Comparison of ENCODE assay signal across 3 cellular contexts in genomic region chr3:194503101-194503531, GRCh38.
TF ChIP-seq lines count a peak whose summit lies in the region.

No MANE protein-coding gene starts in this region.

TF ChIP-seq in HEK293, 187 proteins besides CTCF, POLR2A, EP300 and RAD21 (continued from another document and continues in another):
- TF ChIP-seq INSM2 (tag by site-specific recombination; IDR thresholded peaks at IDR 0.05) (0 out of 2 replicates have a peak, but pooled peaks have one; percentile 14), BCL11A (tag by site-specific recombination; IDR thresholded peaks at IDR 0.05; ENCODE audit: low read depth) (0 out of 2 replicates have a peak, but pooled peaks have one; percentile 50), ZNF776 (tag by site-specific recombination; IDR thresholded peaks at IDR 0.05; ENCODE audit: borderline replicate concordance) (no peak), ZNF366 (tag by site-specific recombination; conservative IDR thresholded peaks at IDR 0.05) (0 out of 2 replicates have a peak, but pooled peaks have one; percentile 36), ZBTB8A (tag by site-specific recombination; IDR thresholded peaks at IDR 0.05) (0 out of 2 replicates have a peak, but pooled peaks have one; percentile 41), EGR2 (tag by site-specific recombination; IDR thresholded peaks at IDR 0.05; ENCODE audit: low read depth) (no peak), WT1 (tag by site-specific recombination; IDR thresholded peaks at IDR 0.05) (0 out of 2 replicates have a peak, but pooled peaks have one; percentile 23), ZNF132 (tag by site-specific recombination; IDR thresholded peaks at IDR 0.05; ENCODE audit: borderline replicate concordance) (no peak), ZNF280D (tag by site-specific recombination; IDR thresholded peaks at IDR 0.05) (no peak)
- TF ChIP-seq, protein P1, sequence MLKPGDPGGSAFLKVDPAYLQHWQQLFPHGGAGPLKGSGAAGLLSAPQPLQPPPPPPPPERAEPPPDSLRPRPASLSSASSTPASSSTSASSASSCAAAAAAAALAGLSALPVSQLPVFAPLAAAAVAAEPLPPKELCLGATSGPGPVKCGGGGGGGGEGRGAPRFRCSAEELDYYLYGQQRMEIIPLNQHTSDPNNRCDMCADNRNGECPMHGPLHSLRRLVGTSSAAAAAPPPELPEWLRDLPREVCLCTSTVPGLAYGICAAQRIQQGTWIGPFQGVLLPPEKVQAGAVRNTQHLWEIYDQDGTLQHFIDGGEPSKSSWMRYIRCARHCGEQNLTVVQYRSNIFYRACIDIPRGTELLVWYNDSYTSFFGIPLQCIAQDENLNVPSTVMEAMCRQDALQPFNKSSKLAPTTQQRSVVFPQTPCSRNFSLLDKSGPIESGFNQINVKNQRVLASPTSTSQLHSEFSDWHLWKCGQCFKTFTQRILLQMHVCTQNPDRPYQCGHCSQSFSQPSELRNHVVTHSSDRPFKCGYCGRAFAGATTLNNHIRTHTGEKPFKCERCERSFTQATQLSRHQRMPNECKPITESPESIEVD (tag by site-specific recombination; IDR thresholded peaks at IDR 0.05): peak; percentile 87

TF ChIP-seq in H1, 55 proteins besides CTCF, POLR2A, EP300 and RAD21 (continued from another document and continues in another):
- TF ChIP-seq E2F6 (IDR thresholded peaks at IDR 0.05) (no peak), ZNF274 (IDR thresholded peaks at IDR 0.05; ENCODE audit: borderline replicate concordance, extremely low read depth, low read length) (no peak), SP2 (IDR thresholded peaks at IDR 0.05; ENCODE audit: low read length) (no peak), EZH2 (IDR thresholded peaks at IDR 0.05; ENCODE audit: low read depth, low read length, severe bottlenecking) (no peak), SUZ12 (IDR thresholded peaks at IDR 0.05; ENCODE audit: low read length) (no peak), HDAC2 (IDR thresholded peaks at IDR 0.05; ENCODE audit: borderline replicate concordance in 1 of 2, low read depth in 2 of 2, low read length in 2 of 2) (no peak), NANOG (IDR thresholded peaks at IDR 0.05; ENCODE audit: insufficient read depth, low read depth, low read length, poor library complexity, severe bottlenecking) (no peak), MAFK (IDR thresholded peaks at IDR 0.05; ENCODE audit: low read depth, low read length) (no peak), JUN (IDR thresholded peaks at IDR 0.05; ENCODE audit: low read depth, low read length) (no peak), KDM4A (IDR thresholded peaks at IDR 0.05; ENCODE audit: low read depth, low read length, severe bottlenecking) (no peak)
- TF ChIP-seq, protein P2, sequence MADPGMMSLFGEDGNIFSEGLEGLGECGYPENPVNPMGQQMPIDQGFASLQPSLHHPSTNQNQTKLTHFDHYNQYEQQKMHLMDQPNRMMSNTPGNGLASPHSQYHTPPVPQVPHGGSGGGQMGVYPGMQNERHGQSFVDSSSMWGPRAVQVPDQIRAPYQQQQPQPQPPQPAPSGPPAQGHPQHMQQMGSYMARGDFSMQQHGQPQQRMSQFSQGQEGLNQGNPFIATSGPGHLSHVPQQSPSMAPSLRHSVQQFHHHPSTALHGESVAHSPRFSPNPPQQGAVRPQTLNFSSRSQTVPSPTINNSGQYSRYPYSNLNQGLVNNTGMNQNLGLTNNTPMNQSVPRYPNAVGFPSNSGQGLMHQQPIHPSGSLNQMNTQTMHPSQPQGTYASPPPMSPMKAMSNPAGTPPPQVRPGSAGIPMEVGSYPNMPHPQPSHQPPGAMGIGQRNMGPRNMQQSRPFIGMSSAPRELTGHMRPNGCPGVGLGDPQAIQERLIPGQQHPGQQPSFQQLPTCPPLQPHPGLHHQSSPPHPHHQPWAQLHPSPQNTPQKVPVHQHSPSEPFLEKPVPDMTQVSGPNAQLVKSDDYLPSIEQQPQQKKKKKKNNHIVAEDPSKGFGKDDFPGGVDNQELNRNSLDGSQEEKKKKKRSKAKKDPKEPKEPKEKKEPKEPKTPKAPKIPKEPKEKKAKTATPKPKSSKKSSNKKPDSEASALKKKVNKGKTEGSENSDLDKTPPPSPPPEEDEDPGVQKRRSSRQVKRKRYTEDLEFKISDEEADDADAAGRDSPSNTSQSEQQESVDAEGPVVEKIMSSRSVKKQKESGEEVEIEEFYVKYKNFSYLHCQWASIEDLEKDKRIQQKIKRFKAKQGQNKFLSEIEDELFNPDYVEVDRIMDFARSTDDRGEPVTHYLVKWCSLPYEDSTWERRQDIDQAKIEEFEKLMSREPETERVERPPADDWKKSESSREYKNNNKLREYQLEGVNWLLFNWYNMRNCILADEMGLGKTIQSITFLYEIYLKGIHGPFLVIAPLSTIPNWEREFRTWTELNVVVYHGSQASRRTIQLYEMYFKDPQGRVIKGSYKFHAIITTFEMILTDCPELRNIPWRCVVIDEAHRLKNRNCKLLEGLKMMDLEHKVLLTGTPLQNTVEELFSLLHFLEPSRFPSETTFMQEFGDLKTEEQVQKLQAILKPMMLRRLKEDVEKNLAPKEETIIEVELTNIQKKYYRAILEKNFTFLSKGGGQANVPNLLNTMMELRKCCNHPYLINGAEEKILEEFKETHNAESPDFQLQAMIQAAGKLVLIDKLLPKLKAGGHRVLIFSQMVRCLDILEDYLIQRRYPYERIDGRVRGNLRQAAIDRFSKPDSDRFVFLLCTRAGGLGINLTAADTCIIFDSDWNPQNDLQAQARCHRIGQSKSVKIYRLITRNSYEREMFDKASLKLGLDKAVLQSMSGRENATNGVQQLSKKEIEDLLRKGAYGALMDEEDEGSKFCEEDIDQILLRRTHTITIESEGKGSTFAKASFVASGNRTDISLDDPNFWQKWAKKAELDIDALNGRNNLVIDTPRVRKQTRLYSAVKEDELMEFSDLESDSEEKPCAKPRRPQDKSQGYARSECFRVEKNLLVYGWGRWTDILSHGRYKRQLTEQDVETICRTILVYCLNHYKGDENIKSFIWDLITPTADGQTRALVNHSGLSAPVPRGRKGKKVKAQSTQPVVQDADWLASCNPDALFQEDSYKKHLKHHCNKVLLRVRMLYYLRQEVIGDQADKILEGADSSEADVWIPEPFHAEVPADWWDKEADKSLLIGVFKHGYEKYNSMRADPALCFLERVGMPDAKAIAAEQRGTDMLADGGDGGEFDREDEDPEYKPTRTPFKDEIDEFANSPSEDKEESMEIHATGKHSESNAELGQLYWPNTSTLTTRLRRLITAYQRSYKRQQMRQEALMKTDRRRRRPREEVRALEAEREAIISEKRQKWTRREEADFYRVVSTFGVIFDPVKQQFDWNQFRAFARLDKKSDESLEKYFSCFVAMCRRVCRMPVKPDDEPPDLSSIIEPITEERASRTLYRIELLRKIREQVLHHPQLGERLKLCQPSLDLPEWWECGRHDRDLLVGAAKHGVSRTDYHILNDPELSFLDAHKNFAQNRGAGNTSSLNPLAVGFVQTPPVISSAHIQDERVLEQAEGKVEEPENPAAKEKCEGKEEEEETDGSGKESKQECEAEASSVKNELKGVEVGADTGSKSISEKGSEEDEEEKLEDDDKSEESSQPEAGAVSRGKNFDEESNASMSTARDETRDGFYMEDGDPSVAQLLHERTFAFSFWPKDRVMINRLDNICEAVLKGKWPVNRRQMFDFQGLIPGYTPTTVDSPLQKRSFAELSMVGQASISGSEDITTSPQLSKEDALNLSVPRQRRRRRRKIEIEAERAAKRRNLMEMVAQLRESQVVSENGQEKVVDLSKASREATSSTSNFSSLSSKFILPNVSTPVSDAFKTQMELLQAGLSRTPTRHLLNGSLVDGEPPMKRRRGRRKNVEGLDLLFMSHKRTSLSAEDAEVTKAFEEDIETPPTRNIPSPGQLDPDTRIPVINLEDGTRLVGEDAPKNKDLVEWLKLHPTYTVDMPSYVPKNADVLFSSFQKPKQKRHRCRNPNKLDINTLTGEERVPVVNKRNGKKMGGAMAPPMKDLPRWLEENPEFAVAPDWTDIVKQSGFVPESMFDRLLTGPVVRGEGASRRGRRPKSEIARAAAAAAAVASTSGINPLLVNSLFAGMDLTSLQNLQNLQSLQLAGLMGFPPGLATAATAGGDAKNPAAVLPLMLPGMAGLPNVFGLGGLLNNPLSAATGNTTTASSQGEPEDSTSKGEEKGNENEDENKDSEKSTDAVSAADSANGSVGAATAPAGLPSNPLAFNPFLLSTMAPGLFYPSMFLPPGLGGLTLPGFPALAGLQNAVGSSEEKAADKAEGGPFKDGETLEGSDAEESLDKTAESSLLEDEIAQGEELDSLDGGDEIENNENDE (IDR thresholded peaks at IDR 0.05; ENCODE audit: insufficient replicate concordance, low read length): no peak

TF ChIP-seq in SK-N-SH treated with all-trans-retinoic acid at 6 μM for 48 hours, 23 proteins besides CTCF, POLR2A, EP300 and RAD21 (continued from another document):
- TF ChIP-seq, protein P3, sequence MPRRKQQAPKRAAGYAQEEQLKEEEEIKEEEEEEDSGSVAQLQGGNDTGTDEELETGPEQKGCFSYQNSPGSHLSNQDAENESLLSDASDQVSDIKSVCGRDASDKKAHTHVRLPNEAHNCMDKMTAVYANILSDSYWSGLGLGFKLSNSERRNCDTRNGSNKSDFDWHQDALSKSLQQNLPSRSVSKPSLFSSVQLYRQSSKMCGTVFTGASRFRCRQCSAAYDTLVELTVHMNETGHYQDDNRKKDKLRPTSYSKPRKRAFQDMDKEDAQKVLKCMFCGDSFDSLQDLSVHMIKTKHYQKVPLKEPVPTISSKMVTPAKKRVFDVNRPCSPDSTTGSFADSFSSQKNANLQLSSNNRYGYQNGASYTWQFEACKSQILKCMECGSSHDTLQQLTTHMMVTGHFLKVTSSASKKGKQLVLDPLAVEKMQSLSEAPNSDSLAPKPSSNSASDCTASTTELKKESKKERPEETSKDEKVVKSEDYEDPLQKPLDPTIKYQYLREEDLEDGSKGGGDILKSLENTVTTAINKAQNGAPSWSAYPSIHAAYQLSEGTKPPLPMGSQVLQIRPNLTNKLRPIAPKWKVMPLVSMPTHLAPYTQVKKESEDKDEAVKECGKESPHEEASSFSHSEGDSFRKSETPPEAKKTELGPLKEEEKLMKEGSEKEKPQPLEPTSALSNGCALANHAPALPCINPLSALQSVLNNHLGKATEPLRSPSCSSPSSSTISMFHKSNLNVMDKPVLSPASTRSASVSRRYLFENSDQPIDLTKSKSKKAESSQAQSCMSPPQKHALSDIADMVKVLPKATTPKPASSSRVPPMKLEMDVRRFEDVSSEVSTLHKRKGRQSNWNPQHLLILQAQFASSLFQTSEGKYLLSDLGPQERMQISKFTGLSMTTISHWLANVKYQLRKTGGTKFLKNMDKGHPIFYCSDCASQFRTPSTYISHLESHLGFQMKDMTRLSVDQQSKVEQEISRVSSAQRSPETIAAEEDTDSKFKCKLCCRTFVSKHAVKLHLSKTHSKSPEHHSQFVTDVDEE (CRISPR knock-in tag; IDR thresholded peaks at IDR 0.05): no peak
- TF ChIP-seq ESRRG (CRISPR knock-in tag; IDR thresholded peaks at IDR 0.05): no peak
- no peak for TF ChIP-seq ARNTL (CRISPR knock-in tag; IDR thresholded peaks at IDR 0.05; ENCODE audit: borderline replicate concordance, low read depth)
- no peak for TF ChIP-seq CSDC2 (CRISPR knock-in tag; IDR thresholded peaks at IDR 0.05)
- TF ChIP-seq ZFP30 (CRISPR knock-in tag; IDR thresholded peaks at IDR 0.05): no peak
- no peak for TF ChIP-seq ZC3H10 (CRISPR knock-in tag; IDR thresholded peaks at IDR 0.05)
- TF ChIP-seq PATZ1 (CRISPR knock-in tag; IDR thresholded peaks at IDR 0.05; ENCODE audit: borderline replicate concordance): no peak
- TF ChIP-seq, protein P4, sequence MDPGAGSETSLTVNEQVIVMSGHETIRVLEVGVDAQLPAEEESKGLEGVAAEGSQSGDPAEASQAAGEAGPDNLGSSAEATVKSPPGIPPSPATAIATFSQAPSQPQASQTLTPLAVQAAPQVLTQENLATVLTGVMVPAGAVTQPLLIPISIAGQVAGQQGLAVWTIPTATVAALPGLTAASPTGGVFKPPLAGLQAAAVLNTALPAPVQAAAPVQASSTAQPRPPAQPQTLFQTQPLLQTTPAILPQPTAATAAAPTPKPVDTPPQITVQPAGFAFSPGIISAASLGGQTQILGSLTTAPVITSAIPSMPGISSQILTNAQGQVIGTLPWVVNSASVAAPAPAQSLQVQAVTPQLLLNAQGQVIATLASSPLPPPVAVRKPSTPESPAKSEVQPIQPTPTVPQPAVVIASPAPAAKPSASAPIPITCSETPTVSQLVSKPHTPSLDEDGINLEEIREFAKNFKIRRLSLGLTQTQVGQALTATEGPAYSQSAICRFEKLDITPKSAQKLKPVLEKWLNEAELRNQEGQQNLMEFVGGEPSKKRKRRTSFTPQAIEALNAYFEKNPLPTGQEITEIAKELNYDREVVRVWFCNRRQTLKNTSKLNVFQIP (CRISPR knock-in tag; IDR thresholded peaks at IDR 0.05; ENCODE audit: borderline replicate concordance, low read depth): no peak
